19 cellular contexts compared by ENCODE assay signal in the genomic region with DNA sequence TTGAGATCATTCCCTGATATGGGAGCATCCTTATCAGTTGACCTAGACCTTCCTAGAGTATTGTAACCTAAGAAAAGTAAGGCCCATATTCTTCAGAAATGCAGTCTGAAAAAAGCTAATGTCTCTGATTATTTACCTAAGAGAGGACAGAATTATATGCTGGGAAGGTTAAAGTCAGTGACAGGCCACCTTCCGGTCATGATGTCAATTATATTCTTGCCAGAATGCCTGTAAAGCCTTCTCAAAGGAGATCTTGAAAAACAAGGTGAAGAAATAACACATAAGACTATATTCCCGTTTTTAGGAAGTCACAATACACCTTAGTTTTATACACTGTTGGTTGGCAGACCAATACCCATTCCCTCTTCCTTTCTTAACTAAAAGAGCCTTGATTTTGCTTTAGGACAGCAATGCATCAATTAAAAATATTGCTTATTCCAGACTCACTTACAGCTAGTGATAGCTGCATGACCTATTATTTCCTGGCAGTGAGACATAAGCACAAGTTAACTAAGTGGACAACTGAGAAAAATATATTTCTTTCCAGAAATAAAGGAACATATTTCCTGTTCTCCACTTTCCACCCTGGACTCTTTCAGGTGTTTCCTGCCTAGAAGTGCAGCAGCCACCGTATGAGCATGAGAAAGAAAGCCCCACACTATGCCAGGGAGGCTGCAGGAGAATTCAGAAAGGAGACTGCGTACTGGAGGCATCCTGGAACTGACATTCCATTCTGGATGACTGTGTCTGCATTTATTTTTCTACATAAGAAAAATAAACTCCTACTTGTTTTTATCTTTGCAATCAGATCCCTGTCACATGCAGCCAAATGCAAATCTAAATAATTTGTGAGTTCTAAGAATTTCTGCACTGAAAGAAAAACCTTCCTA.
DNase-seq lines count a peak whose midpoint lies in the region; ATAC-seq and TF ChIP-seq lines count a peak whose summit lies in the region.
"Had no signal": no experiment of that assay in that cellular context is flagged by ENCODE, and none has a peak within 500 bp of the region (broad histone marks: within the 10 kb centered on the region; RNA-seq: fewer than 3 reads in every experiment).

No MANE protein-coding gene starts in this region.

- no peak overlapping the region for H2AFZ ChIP-seq in GM23248

- H3K27ac ChIP-seq in GM23248 (0 out of 2 replicates have a peak overlapping the region, but pooled peaks have one; percentile 16), WERI-Rb-1 (peak overlapping the region; percentile 43), tibial artery (no peak overlapping the region)
- H3K27ac ChIP-seq: BLaER1 treated with 17β-estradiol and CSF1 and Interleukin-3, amounts not matched to agents 10 nM and 100 nM; KMS-11; neutrophil had no signal

- H3K9me2 ChIP-seq in GM23248 (ENCODE audit: insufficient read depth), result no peaks in the 10 kb centered on the region

- no peaks in the 10 kb centered on the region for H4K20me1 ChIP-seq in GM23248 (ENCODE audit: insufficient read depth)
- H4K20me1 ChIP-seq: BLaER1 treated with 17β-estradiol and CSF1 and Interleukin-3, amounts not matched to agents 10 nM and 100 nM had no signal

- DNase-seq in GM23248 (peak; percentile 66), WERI-Rb-1 (no peak), fibroblast of peridontal ligament (ENCODE audit: extremely low read depth) (peak; percentile 76), pulmonary artery endothelial cell (ENCODE audit: low read depth, low spot score) (peak; percentile 93), hippocampal formation (lab: John Stamatoyannopoulos, UW) (no peak), tibial artery (no peak)
- DNase-seq in activated CD4-positive, alpha-beta T cell treated with anti-CD3 and anti-CD28 coated beads for 4 hours, result no peak
- DNase-seq: activated CD4-positive, alpha-beta T cell treated with anti-CD3 and anti-CD28 coated beads, Interleukin-2, amount 50 U/mL, for 4 hours; activated T-cell treated with anti-CD3 and anti-CD28 coated beads, Interleukin-2, amount 50 U/mL, for 4 hours; cerebellar nuclear complex; DMS153; SHP77 treated with DMSO at 0.1 percent for 48 hours; stimulated activated naive B cell treated with anti-CD40 and anti-IgM and Interleukin-4, amounts not matched to agents 10 μg/mL and 1 μg/mL and 100 μg/mL, for 72 hours had no signal

- no peaks in the 10 kb centered on the region for H3K79me2 ChIP-seq in GM23248 (ENCODE audit: insufficient read depth)

- no peaks in the 10 kb centered on the region for H3K27me3 ChIP-seq in GM23248 (replicated peaks; ENCODE audit: insufficient read depth)
- H3K27me3 ChIP-seq in WERI-Rb-1 (ENCODE audit: insufficient read depth, low read depth, severe bottlenecking), result no peaks in the 10 kb centered on the region
- H3K27me3 ChIP-seq in tibial artery, result no peaks in the 10 kb centered on the region
- H3K27me3 ChIP-seq: BLaER1 treated with 17β-estradiol and CSF1 and Interleukin-3, amounts not matched to agents 10 nM and 100 nM; neutrophil had no signal

- TF ChIP-seq CTCF in WERI-Rb-1 (IDR thresholded peaks at IDR 0.05; ENCODE audit: low read depth, low read length) (no peak), tibial artery (IDR thresholded peaks at IDR 0.05) (no peak)

- peaks cover 6% of the 10 kb centered on the region; the same call in 1 of the 2 replicates for H3F3A ChIP-seq in GM23248 (ENCODE audit: insufficient read depth)

- 39 to 41% methylated on average over 4 of the region's 4 CpGs for WGBS in GM23248 (ENCODE audit: low coverage in 1 of 2, low lambda C conversion rate in 2 of 2, missing lambda C conversion rate in 2 of 2), 2 experiments

- H3K4me1 ChIP-seq in GM23248 (ENCODE audit: insufficient read depth) (peaks cover 14% of the 10 kb centered on the region), tibial artery (peaks cover 0 to 8% (median 0%) of the 10 kb centered on the region in 4 donors)
- H3K4me1 ChIP-seq: BLaER1 treated with 17β-estradiol and CSF1 and Interleukin-3, amounts not matched to agents 10 nM and 100 nM; HAP-1 had no signal

- intact Hi-C loops in tibial artery (cut with DNase I; ENCODE audit: low total_unique reads), result no loop called here

- in situ Hi-C loops in GM23248 (cut with MboI), result no loop called here

- peak overlapping the region; percentile 40 for H3K4me2 ChIP-seq in GM23248 (ENCODE audit: unreplicated experiment)
- H3K4me2 ChIP-seq: BLaER1 treated with 17β-estradiol and CSF1 and Interleukin-3, amounts not matched to agents 10 nM and 100 nM; KMS-11; smooth muscle cell had no signal

- H3K9ac ChIP-seq in GM23248, result no peak overlapping the region
- H3K9ac ChIP-seq: BLaER1 treated with 17β-estradiol and CSF1 and Interleukin-3, amounts not matched to agents 10 nM and 100 nM; KMS-11 had no signal

- no peaks in the 10 kb centered on the region for H3K9me3 ChIP-seq in GM23248 (ENCODE audit: low read depth)
- H3K9me3 ChIP-seq in WERI-Rb-1 (ENCODE audit: severe bottlenecking), result peaks cover 3% of the 10 kb centered on the region
- H3K9me3 ChIP-seq in tibial artery, result no peaks in the 10 kb centered on the region
- H3K9me3 ChIP-seq: neutrophil had no signal

- H3K36me3 ChIP-seq in GM23248 (ENCODE audit: low read depth), result no peaks in the 10 kb centered on the region
- H3K36me3 ChIP-seq in WERI-Rb-1, result no peaks in the 10 kb centered on the region
- H3K36me3 ChIP-seq in tibial artery, result no peaks in the 10 kb centered on the region
- H3K36me3 ChIP-seq: BLaER1 treated with 17β-estradiol and CSF1 and Interleukin-3, amounts not matched to agents 10 nM and 100 nM; HAP-1; neutrophil had no signal

- no peak overlapping the region for H3K4me3 ChIP-seq in GM23248
- no peak overlapping the region for H3K4me3 ChIP-seq in WERI-Rb-1 (ENCODE audit: low read depth, low read length)
- H3K4me3 ChIP-seq in tibial artery, result no peak overlapping the region
- H3K4me3 ChIP-seq: BLaER1 treated with 17β-estradiol and CSF1 and Interleukin-3, amounts not matched to agents 10 nM and 100 nM; HAP-1; smooth muscle cell had no signal

- ATAC-seq in GM19395 (IDR thresholded peaks at IDR 0.05; ENCODE audit: unreplicated experiment), result no peak
- ATAC-seq: activated T-cell treated with anti-CD3 and anti-CD28 coated beads, Interleukin-2, amount 50 U/mL, for 4 hours; stimulated activated naive B cell treated with anti-CD40 and anti-IgM and Interleukin-4, amounts not matched to agents 10 μg/mL and 1 μg/mL and 100 μg/mL, for 72 hours had no signal

Comparison
In these comparisons a context has a peak if more than half of its experiments do, and no peak if none do; other contexts are left out.
1. DNase-seq: peak in GM23248 (single experiment), fibroblast of peridontal ligament (single experiment) and pulmonary artery endothelial cell (single experiment); none in WERI-Rb-1 (single experiment), activated CD4-positive, alpha-beta T cell treated with anti-CD3 and anti-CD28 coated beads for 4 hours (0 of 2), hippocampal formation (0 of 2) and tibial artery (0 of 2).
2. H3K27ac ChIP-seq: peak in GM23248 (single experiment) and WERI-Rb-1 (single experiment); none in tibial artery (0 of 2).